ENCODE assay signal across 18 cellular contexts in genomic region chr1:15816674-15817073, GRCh38.
"Had no signal": no experiment of that assay in that cellular context is flagged by ENCODE, and none has a peak within 500 bp of the region (broad histone marks: within the 10 kb centered on the region; RNA-seq: fewer than 3 reads in every experiment).

No MANE protein-coding gene starts in this region.

- H3K4me2 ChIP-seq: hepatocyte, neural progenitor cell had no signal

- H3K79me2 ChIP-seq: hepatocyte, parathyroid adenoma had no signal

- DNase-seq: activated CD4-positive, alpha-beta T cell treated with anti-CD3 and anti-CD28 coated beads, Interleukin-2, amount 50 U/mL, for 1 hour; activated gamma-delta T cell; activated T-cell treated with anti-CD3 and anti-CD28 coated beads, Interleukin-2, amount 50 U/mL, for 4 hours; amygdala; brain microvascular endothelial cell; cerebellar nuclear complex; endodermal cell; gastrocnemius medialis; T-helper 2 cell; tibial artery; uterus had no signal

- H3K36me3 ChIP-seq: brain microvascular endothelial cell, esophagus muscularis mucosa, gastrocnemius medialis, neural progenitor cell, right atrium auricular region, tibial artery, uterus had no signal

- H3K27me3 ChIP-seq: brain microvascular endothelial cell, esophagus muscularis mucosa, gastrocnemius medialis, hepatocyte, neural progenitor cell, right atrium auricular region, tibial artery, uterus had no signal

- ATAC-seq: activated T-cell treated with anti-CD3 and anti-CD28 coated beads, Interleukin-2, amount 50 U/mL, for 4 hours; gastrocnemius medialis; stimulated activated memory B cell treated with anti-CD40 and anti-IgM and Interleukin-4, amounts not matched to agents 10 μg/mL and 1 μg/mL and 100 μg/mL, for 72 hours had no signal

- H3K9ac ChIP-seq: neural progenitor cell, parathyroid adenoma had no signal

- H3K27ac ChIP-seq: brain microvascular endothelial cell, esophagus muscularis mucosa, gastrocnemius medialis, hepatocyte, neural progenitor cell, parathyroid adenoma, right atrium auricular region, uterus had no signal

- H3K9me3 ChIP-seq: esophagus muscularis mucosa, gastrocnemius medialis, right atrium auricular region, tibial artery, uterus had no signal

- H3K4me1 ChIP-seq: parathyroid adenoma, uterus had no signal

- H3K4me3 ChIP-seq: esophagus muscularis mucosa, gastrocnemius medialis, hepatocyte, neural progenitor cell, right atrium auricular region, skin epidermis, tibial artery, uterus had no signal

- H2AFZ ChIP-seq: hepatocyte, neural progenitor cell, parathyroid adenoma had no signal
